8 cellular contexts compared by ENCODE assay signal in genomic region chr12:13941258-13942249, GRCh38. TPM values are rescaled to one million over a fixed set of nuclear protein-coding genes. Genes with fewer than 3 reads are reported as not detected.
DNase-seq lines count a peak whose midpoint lies in the region; ATAC-seq and TF ChIP-seq lines count a peak whose summit lies in the region.

No MANE protein-coding gene starts in this region.

- no peaks in the 10 kb centered on the region for H3K79me1 ChIP-seq in trophoblast cell (ENCODE audit: low read length)

- H3K9me2 ChIP-seq in OCI-LY7 (ENCODE audit: insufficient read depth, low read length): no peaks in the 10 kb centered on the region

- no peak overlapping the region for H3K18ac ChIP-seq in trophoblast cell (ENCODE audit: low read length)

- H3K9me3 ChIP-seq in OCI-LY7 (ENCODE audit: low read length): peaks cover 19% of the 10 kb centered on the region; the same call in 1 of the 2 replicates
- H3K9me3 ChIP-seq in trophoblast cell (ENCODE audit: insufficient read depth, low read depth, low read length): no peaks in the 10 kb centered on the region
- no peaks in the 10 kb centered on the region for H3K9me3 ChIP-seq in ovary

- DNase-seq in DMS153 (lab: John Stamatoyannopoulos, UW): peak; percentile 79
- peak; percentile 64 for DNase-seq in HT1080 (ENCODE audit: low read depth)
- peak; percentile 46 for DNase-seq in OCI-LY7 (ENCODE audit: low spot score)
- peak; percentile 6 for DNase-seq in fibroblast of gingiva (ENCODE audit: low read depth)
- DNase-seq in trophoblast cell: peak; percentile 91 to 93
- no peak for DNase-seq in ovary
- DNase-seq in activated T-cell treated with anti-CD3 and anti-CD28 coated beads, Interleukin-2, amount 50 U/mL, for 1 hour: no peak

- H3K14ac ChIP-seq in trophoblast cell (ENCODE audit: low read length): no peak overlapping the region

- no peaks in the 10 kb centered on the region for H4K20me1 ChIP-seq in OCI-LY7 (ENCODE audit: insufficient read depth, low read length)

- POLR2A ChIA-PET in OCI-LY7 (lab: Charles Lee): interaction anchor here (0.6 kb wide), 1 partner anchor 29 kb away, joined by 3 read pairs; no protein-coding TSS in a partner anchor

- no peak overlapping the region for H3K4me3 ChIP-seq in OCI-LY7 (ENCODE audit: low read depth, low read length, poor library complexity, severe bottlenecking)
- H3K4me3 ChIP-seq in trophoblast cell (ENCODE audit: low read depth, low read length): no peak overlapping the region
- H3K4me3 ChIP-seq in ovary: no peak overlapping the region

- WGBS in trophoblast cell (ENCODE audit: extremely low coverage, insufficient coverage, insufficient read length): no CpG with 5 or more reads among the region's 12 CpGs
- WGBS in ovary, 3 donors: 41 to 50% (median 49%) methylated on average over 12 of the region's 12 CpGs

- no peak overlapping the region for H2BK5ac ChIP-seq in trophoblast cell (ENCODE audit: low read depth, low read length, poor library complexity)

- H3K4me2 ChIP-seq in OCI-LY7 (ENCODE audit: low read length) (no peak overlapping the region), trophoblast cell (ENCODE audit: low read length) (no peak overlapping the region)

- BruUV-seq in OCI-LY7 (replicated peaks; lab: Mats Ljungman, UMichigan): no TSS peak

- no peak for TF ChIP-seq POLR2A in ovary (IDR thresholded peaks at IDR 0.05)

- no peak overlapping the region for H3K23ac ChIP-seq in trophoblast cell (ENCODE audit: low read length)

- TF ChIP-seq CTCF in OCI-LY7 (conservative IDR thresholded peaks at IDR 0.05; ENCODE audit: low read length): peak; percentile 80
- TF ChIP-seq CTCF in ovary (IDR thresholded peaks at IDR 0.05): no peak

- H2AFZ ChIP-seq in OCI-LY7 (ENCODE audit: low read length) (peak overlapping the region; percentile 25; the same call in 1 of the 2 replicates), trophoblast cell (ENCODE audit: insufficient read depth, low read length, poor library complexity) (no peak overlapping the region)

- intact Hi-C loops in OCI-LY7 (cut with micrococcal nuclease; ENCODE audit: unreplicated experiment) (loop anchor here (2.0 to 10.0 kb wide), 2 partner anchors 225 to 577 kb away; no protein-coding TSS in a partner anchor), ovary (cut with DNase I) (no loop called here)

- H2AK5ac ChIP-seq in trophoblast cell (ENCODE audit: low read length): no peak overlapping the region

- TF ChIP-seq EP300 in ovary (IDR thresholded peaks at IDR 0.05): no peak

- no peak overlapping the region for H2BK120ac ChIP-seq in trophoblast cell (ENCODE audit: insufficient read depth, low read length, poor library complexity)

- CTCF ChIA-PET in OCI-LY7 (lab: Charles Lee; ENCODE audit: unreplicated experiment): no interaction called here

- H3K4me1 ChIP-seq in OCI-LY7 (ENCODE audit: insufficient read depth, low read length, poor library complexity, severe bottlenecking) (no peaks in the 10 kb centered on the region), trophoblast cell (ENCODE audit: control insufficient read depth in 1 of 2, insufficient read depth in 2 of 2, low read length in 2 of 2) (no peaks in the 10 kb centered on the region), ovary (ENCODE audit: insufficient read depth) (no peaks in the 10 kb centered on the region)

- H3K9ac ChIP-seq in trophoblast cell (ENCODE audit: low read length): no peak overlapping the region

- H3K4ac ChIP-seq in trophoblast cell (ENCODE audit: low read depth, low read length): no peak overlapping the region

- H3K79me2 ChIP-seq in OCI-LY7 (ENCODE audit: insufficient read depth, low read depth, low read length) (no peaks in the 10 kb centered on the region), trophoblast cell (ENCODE audit: control insufficient read depth, insufficient read depth, low read length, poor library complexity) (no peaks in the 10 kb centered on the region)

- H3K27ac ChIP-seq in OCI-LY7 (ENCODE audit: low read depth, low read length, poor library complexity, severe bottlenecking) (no peak overlapping the region), trophoblast cell (ENCODE audit: low read depth, low read length) (no peak overlapping the region), ovary (no peak overlapping the region)

- peak; percentile 49 for ATAC-seq in GM18873 (IDR thresholded peaks at IDR 0.05; ENCODE audit: low FRiP score, unreplicated experiment)

- H4K8ac ChIP-seq in trophoblast cell (ENCODE audit: low read depth, low read length): no peak overlapping the region

- H3K36me3 ChIP-seq in OCI-LY7 (ENCODE audit: insufficient read depth, low read length): no peaks in the 10 kb centered on the region
- no peaks in the 10 kb centered on the region for H3K36me3 ChIP-seq in trophoblast cell (ENCODE audit: control insufficient read depth in 1 of 2, insufficient read depth in 2 of 2, low read length in 2 of 2)
- no peaks in the 10 kb centered on the region for H3K36me3 ChIP-seq in ovary

- no peak overlapping the region for H4K91ac ChIP-seq in trophoblast cell (ENCODE audit: low read depth, low read length)

- no peak overlapping the region for H4K12ac ChIP-seq in trophoblast cell (ENCODE audit: low read depth, low read length)

- H3K27me3 ChIP-seq in trophoblast cell (ENCODE audit: insufficient read depth, low read length) (no peaks in the 10 kb centered on the region), ovary (no peaks in the 10 kb centered on the region)

- no peak overlapping the region for H2BK12ac ChIP-seq in trophoblast cell (ENCODE audit: low read length)

RNA-seq across cellular contexts. Expression of gene GRIN2B, which starts 39.8 kb away (rescaled TPM):
- total RNA-seq in HT1080 (2014; rRNA removed; shearing (Covaris generic)): not detected in 2 replicates
- 0.08 TPM in 1 of 2 replicates, not detected in the other for polyA plus RNA-seq in HT1080 (2015; cell fraction: cytosol; rRNA removed)
- polyA plus RNA-seq in HT1080 (2015; cell fraction: nucleus; rRNA removed): 0.08 TPM in 1 of 2 replicates, not detected in the other
- under 0.01 and 0.03 TPM in 2 replicates for total RNA-seq in OCI-LY7 (2014; rRNA removed; shearing (Covaris generic))
- total RNA-seq in OCI-LY7 (2022) (not detected in 2 replicates), ovary (under 1 TPM in 6 of 7 donors, not detected in 1; under 0.01 to 0.27 (median 0.11) TPM)
- under 0.01 and 0.01 TPM in 2 replicates for polyA plus RNA-seq in trophoblast cell (2013)
- under 1 TPM; 0.05 to 0.13 TPM for polyA plus RNA-seq in ovary

Comparison
In these comparisons a context has a peak if more than half of its experiments do, and no peak if none do; other contexts are left out.
1. DNase-seq: peak in DMS153 (single experiment), HT1080 (single experiment), OCI-LY7 (single experiment), fibroblast of gingiva (single experiment) and trophoblast cell (2 of 2); none in ovary (0 of 5) and activated T-cell treated with anti-CD3 and anti-CD28 coated beads, Interleukin-2, amount 50 U/mL, for 1 hour (single experiment).